ENCODE assay signal across 2 cellular contexts in genomic region chr20:45848421-45848820, GRCh38.
TF ChIP-seq lines count a peak whose summit lies in the region.

No MANE protein-coding gene starts in this region.

TF ChIP-seq in GM23338, 12 proteins besides CTCF, POLR2A, EP300 and RAD21:
- TF ChIP-seq ZNF114 (CRISPR knock-in tag; IDR thresholded peaks at IDR 0.05), result no peak
- no peak for TF ChIP-seq NANOG (IDR thresholded peaks at IDR 0.05; ENCODE audit: borderline replicate concordance)
- no peak for TF ChIP-seq EZH2phosphoT487 (IDR thresholded peaks at IDR 0.05; ENCODE audit: unreplicated experiment)

TF ChIP-seq in WTC11, 78 proteins besides CTCF, POLR2A, EP300 and RAD21:
- no peak for TF ChIP-seq ZBTB21 (CRISPR knock-in tag; IDR thresholded peaks at IDR 0.05; ENCODE audit: borderline replicate concordance)
- TF ChIP-seq ZNF232 (CRISPR knock-in tag; IDR thresholded peaks at IDR 0.05), result no peak
- TF ChIP-seq GTF2I (CRISPR knock-in tag; conservative IDR thresholded peaks at IDR 0.05), result no peak
- no peak for TF ChIP-seq AR (CRISPR knock-in tag; IDR thresholded peaks at IDR 0.05)
- no peak for TF ChIP-seq CDX4 (CRISPR knock-in tag; IDR thresholded peaks at IDR 0.05; ENCODE audit: borderline replicate concordance)
- no peak for TF ChIP-seq ZNF281 (CRISPR knock-in tag; IDR thresholded peaks at IDR 0.05)
- TF ChIP-seq PRDM15 (CRISPR knock-in tag; IDR thresholded peaks at IDR 0.05), result no peak
- no peak for TF ChIP-seq TCF7 (CRISPR knock-in tag; IDR thresholded peaks at IDR 0.05; ENCODE audit: low read depth)
